ENCODE assay signal across 8 cellular contexts in genomic region chr12:12684375-12685106, GRCh38. TPM values are rescaled to one million over a fixed set of nuclear protein-coding genes. Genes with fewer than 3 reads are reported as not detected.
DNase-seq lines count a peak whose midpoint lies in the region; ATAC-seq and TF ChIP-seq lines count a peak whose summit lies in the region.

No MANE protein-coding gene starts in this region.

- H3K27ac Mint-ChIP-seq in type B pancreatic cell: no peak overlapping the region

- 8% methylated on average over 5 of the region's 5 CpGs for WGBS in hepatocyte (ENCODE audit: low lambda C conversion rate, missing lambda C conversion rate)

- H3K4me3 ChIP-seq in hepatocyte: no peak overlapping the region

- peak overlapping the region; percentile 16 for H3K4me3 Mint-ChIP-seq in type B pancreatic cell

- DNase-seq in COR-L47 (lab: John Stamatoyannopoulos, UW) (peak; percentile 87), Kasumi-1 (lab: John Stamatoyannopoulos, UW) (peak; percentile 1 to 3), SK-MEL-5 (ENCODE audit: low read depth, low spot score) (peak; percentile 94), hepatocyte (ENCODE audit: low spot score) (peak; percentile 66), type B pancreatic cell (ENCODE audit: extremely low spot score, unreplicated experiment) (no peak), NCI-H226 (no peak)
- no peak for DNase-seq in activated effector memory CD4-positive, alpha-beta T cell treated with Interleukin-2 at 50 U/mL for 16 hours

- H4K20me1 ChIP-seq in hepatocyte (ENCODE audit: insufficient read depth, poor library complexity, severe bottlenecking): no peaks in the 10 kb centered on the region

- H3K9me2 ChIP-seq in hepatocyte (replicated peaks; ENCODE audit: insufficient read depth): no peaks in the 10 kb centered on the region

- H3K27me3 Mint-ChIP-seq in type B pancreatic cell: peaks cover 9% of the 10 kb centered on the region

- H3K79me2 ChIP-seq in hepatocyte: no peaks in the 10 kb centered on the region

- in situ Hi-C loops in SK-MEL-5 (cut with HindIII; ENCODE audit: low pct_unique_long_range_greater_than_20kb, low sequenced_read_pairs): no loop called here

- H3K36me3 ChIP-seq in hepatocyte (replicated peaks; ENCODE audit: insufficient read depth, low read depth): no peaks in the 10 kb centered on the region

- no peak overlapping the region for H3K4me2 ChIP-seq in hepatocyte

- ATAC-seq in GM18870 (IDR thresholded peaks at IDR 0.05; ENCODE audit: unreplicated experiment): no peak

- H3K4me1 ChIP-seq in hepatocyte (ENCODE audit: insufficient read depth): no peaks in the 10 kb centered on the region

- peaks cover 5% of the 10 kb centered on the region for H3K4me1 Mint-ChIP-seq in type B pancreatic cell (ENCODE audit: unreplicated experiment)

- H3K27ac ChIP-seq in hepatocyte: no peak overlapping the region

- H3K9me3 ChIP-seq in hepatocyte (ENCODE audit: low read depth): no peaks in the 10 kb centered on the region

- no peaks in the 10 kb centered on the region for H3K9me3 Mint-ChIP-seq in type B pancreatic cell

- H3K36me3 Mint-ChIP-seq in type B pancreatic cell: no peaks in the 10 kb centered on the region

- no peak for TF ChIP-seq CTCF in hepatocyte (IDR thresholded peaks at IDR 0.05; ENCODE audit: poor library complexity)
- no peak for TF ChIP-seq CTCF in type B pancreatic cell (conservative IDR thresholded peaks at IDR 0.05)

- H2AFZ ChIP-seq in hepatocyte: no peak overlapping the region

- no peaks in the 10 kb centered on the region for H3K27me3 ChIP-seq in hepatocyte

RNA-seq across cellular contexts. Expression of gene GPR19, which starts 11.4 kb away (rescaled TPM):
- 20.5 and 22.5 TPM in 2 replicates for total RNA-seq in SK-MEL-5 (2014; rRNA removed; shearing (Covaris generic))
- 11.9 and 15.7 TPM in 2 replicates for polyA plus RNA-seq in SK-MEL-5 (2015; cell fraction: cytosol; rRNA removed)
- polyA plus RNA-seq in SK-MEL-5 (2015; cell fraction: nucleus; rRNA removed): 7.7 and 11.1 TPM in 2 replicates
- total RNA-seq in hepatocyte: 0.16 and 0.50 TPM in 2 replicates
- polyA plus RNA-seq in hepatocyte: 0.44 and 0.74 TPM in 2 replicates
- 1.6 and 3.6 TPM in 2 replicates for total RNA-seq in type B pancreatic cell (ENCODE audit: low replicate concordance)

RNA-seq across cellular contexts. Expression of gene CDKN1B, which starts 32.6 kb away (rescaled TPM):
- 39.7 and 40.6 TPM in 2 replicates for total RNA-seq in SK-MEL-5 (2014; rRNA removed; shearing (Covaris generic))
- polyA plus RNA-seq in SK-MEL-5 (2015; cell fraction: cytosol; rRNA removed): 36.1 and 47.0 TPM in 2 replicates
- 25.2 and 30.4 TPM in 2 replicates for polyA plus RNA-seq in SK-MEL-5 (2015; cell fraction: nucleus; rRNA removed)
- total RNA-seq in hepatocyte: 44.8 and 46.0 TPM in 2 replicates
- 4.2 and 7.0 TPM in 2 replicates for polyA plus RNA-seq in hepatocyte
- total RNA-seq in type B pancreatic cell (ENCODE audit: low replicate concordance): 49.6 and 85.5 TPM in 2 replicates

Comparison
In these comparisons a context has a peak if more than half of its experiments do, and no peak if none do; other contexts are left out.
1. DNase-seq: peak in COR-L47 (single experiment), Kasumi-1 (2 of 2), SK-MEL-5 (single experiment) and hepatocyte (single experiment); none in type B pancreatic cell (single experiment), activated effector memory CD4-positive, alpha-beta T cell treated with Interleukin-2 at 50 U/mL for 16 hours (single experiment) and NCI-H226 (single experiment).